Comparison of ENCODE assay signal across 18 cellular contexts in the genomic region with DNA sequence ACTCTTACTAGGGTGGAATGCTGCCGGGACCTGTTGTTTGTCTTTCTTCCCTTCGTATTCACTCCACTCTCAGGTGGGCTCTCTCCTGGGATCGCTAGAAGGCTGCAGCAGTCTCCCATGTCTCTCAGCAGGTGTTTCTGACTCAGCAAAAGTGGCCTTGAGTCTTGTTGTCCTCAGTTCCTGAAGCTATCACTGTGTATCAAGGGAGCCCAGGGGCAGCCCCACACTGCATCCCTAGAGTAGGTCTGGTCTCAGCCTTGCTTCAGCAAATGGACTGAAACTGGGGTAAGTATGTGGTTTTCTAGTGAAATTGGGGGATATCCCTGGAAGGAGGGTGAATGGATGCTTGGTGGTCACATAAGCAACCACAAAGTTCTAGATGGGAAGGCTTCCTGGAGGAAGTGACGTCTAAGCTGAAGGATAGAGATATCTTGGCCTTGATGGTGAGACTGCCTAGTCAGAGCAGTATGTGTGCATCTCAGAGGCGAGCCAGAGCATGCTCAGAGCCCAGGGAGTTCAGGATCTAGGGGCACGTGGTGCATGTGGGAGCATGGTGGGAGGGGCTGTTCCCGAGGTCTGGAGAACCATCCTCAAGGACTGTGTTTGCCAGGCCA. TPM values are rescaled to one million over a fixed set of nuclear protein-coding genes. Genes with fewer than 3 reads are reported as not detected.
DNase-seq lines count a peak whose midpoint lies in the region; ATAC-seq and TF ChIP-seq lines count a peak whose summit lies in the region.
"Had no signal": no experiment of that assay in that cellular context is flagged by ENCODE, and none has a peak within 500 bp of the region (broad histone marks: within the 10 kb centered on the region; RNA-seq: fewer than 3 reads in every experiment).

No MANE protein-coding gene starts in this region.

- H3K9me3 Mint-ChIP-seq in activated CD4-positive, alpha-beta T cell treated with anti-CD3 and anti-CD28 coated beads, Interleukin-2, amount 10 ng/mL, durations not matched to agents 7 days and 5 days = no peaks in the 10 kb centered on the region
- no peaks in the 10 kb centered on the region for H3K9me3 Mint-ChIP-seq in activated T-helper 2 cell treated with anti-CD3 and anti-CD28 coated beads, Interferon-gamma antibody, Interleukin-2, Interleukin-4, amounts not matched to agents 10 μg/mL and 5 μg/mL and 100 μg/mL, durations not matched to agents 14 hours and 24 hours and 36 hours
- H3K9me3 Mint-ChIP-seq: endodermal cell, memory B cell had no signal

- 66 to 83% (median 74%) methylated on average over 7 of the region's 7 CpGs for WGBS in spleen, 5 donors

- H3K27ac Mint-ChIP-seq in activated CD4-positive, alpha-beta T cell treated with anti-CD3 and anti-CD28 coated beads, Interleukin-2, amount 10 ng/mL, durations not matched to agents 7 days and 5 days = peak overlapping the region; percentile 10
- H3K27ac Mint-ChIP-seq in activated T-helper 2 cell treated with anti-CD3 and anti-CD28 coated beads, Interferon-gamma antibody, Interleukin-2, Interleukin-4, amounts not matched to agents 10 μg/mL and 5 μg/mL and 100 μg/mL, durations not matched to agents 14 hours and 24 hours and 36 hours = peak overlapping the region; percentile 78
- H3K27ac Mint-ChIP-seq: endodermal cell, memory B cell had no signal

- no peak overlapping the region for H3K27ac ChIP-seq in spleen
- H3K27ac ChIP-seq in colonic mucosa = no peak overlapping the region
- H3K27ac ChIP-seq: thyroid gland had no signal

- TF ChIP-seq CTCF in spleen (IDR thresholded peaks at IDR 0.05 in 8 of 11, conservative IDR thresholded peaks at IDR 0.05 in 3 of 11) (no peak), colonic mucosa (IDR thresholded peaks at IDR 0.05) (no peak)

- H3K27me3 ChIP-seq in spleen (replicated peaks in 1 of 7) (no peaks in the 10 kb centered on the region), colonic mucosa (no peaks in the 10 kb centered on the region)
- H3K27me3 ChIP-seq: thyroid gland had no signal

- no peak overlapping the region for H3K9ac ChIP-seq in colonic mucosa (ENCODE audit: low read depth in 2 of 2, low read length in 2 of 2)

- CTCF ChIA-PET in activated CD4-positive, alpha-beta T cell treated with anti-CD3 and anti-CD28 coated beads, Interleukin-2, amount 10 ng/mL, durations not matched to agents 7 days and 5 days (lab: Charles Lee) = interaction anchor here (0.7 to 1.1 kb wide), 3 partner anchors 20 to 224 kb away, joined by 3 read pairs; no protein-coding TSS in a partner anchor

- H3K4me3 ChIP-seq in spleen = no peak overlapping the region
- no peak overlapping the region for H3K4me3 ChIP-seq in colonic mucosa
- H3K4me3 ChIP-seq: thyroid gland had no signal

- intact Hi-C loops in activated T-helper 2 cell treated with anti-CD3 and anti-CD28 coated beads, Interferon-gamma antibody, Interleukin-2, Interleukin-4, amounts not matched to agents 10 μg/mL and 5 μg/mL and 100 μg/mL, durations not matched to agents 14 hours and 24 hours and 36 hours (cut with micrococcal nuclease) = loop anchor here (1.0 to 5.0 kb wide), 4 partner anchors 20 to 120 kb away; no protein-coding TSS in a partner anchor
- intact Hi-C loops in spleen (cut with DNase I; ENCODE audit: low total_unique reads) = no loop called here
- intact Hi-C loops in colonic mucosa (cut with DNase I) = no loop called here

- H3K9me3 ChIP-seq in spleen = no peaks in the 10 kb centered on the region
- H3K9me3 ChIP-seq in colonic mucosa = no peaks in the 10 kb centered on the region
- H3K9me3 ChIP-seq: thyroid gland had no signal

- no peaks in the 10 kb centered on the region for H3K36me3 Mint-ChIP-seq in activated CD4-positive, alpha-beta T cell treated with anti-CD3 and anti-CD28 coated beads, Interleukin-2, amount 10 ng/mL, durations not matched to agents 7 days and 5 days (ENCODE audit: low read depth)
- H3K36me3 Mint-ChIP-seq in activated T-helper 2 cell treated with anti-CD3 and anti-CD28 coated beads, Interferon-gamma antibody, Interleukin-2, Interleukin-4, amounts not matched to agents 10 μg/mL and 5 μg/mL and 100 μg/mL, durations not matched to agents 14 hours and 24 hours and 36 hours (ENCODE audit: low read depth) = no peaks in the 10 kb centered on the region

- ATAC-seq in GM21786 (IDR thresholded peaks at IDR 0.05; ENCODE audit: unreplicated experiment) = peak; percentile 49
- ATAC-seq in left lobe of liver = no peak

- TF ChIP-seq POLR2A in spleen (IDR thresholded peaks at IDR 0.05) = no peak

- H3K4me1 ChIP-seq in spleen (peaks cover 0 to 8% (median 0%) of the 10 kb centered on the region in 6 donors), colonic mucosa (peaks cover 2% of the 10 kb centered on the region)

- H3K36me3 ChIP-seq in spleen (no peaks in the 10 kb centered on the region), colonic mucosa (no peaks in the 10 kb centered on the region)
- H3K36me3 ChIP-seq: thyroid gland had no signal

- DNase-seq in activated CD4-positive, alpha-beta T cell treated with anti-CD3 and anti-CD28 coated beads, Interleukin-2, amount 10 ng/mL, durations not matched to agents 7 days and 5 days = no peak
- DNase-seq in activated CD4-positive, alpha-beta T cell treated with anti-CD3 and anti-CD28 coated beads, Interleukin-2, amount 50 U/mL, for 4 hours = no peak
- DNase-seq in activated T-helper 2 cell treated with anti-CD3 and anti-CD28 coated beads, Interferon-gamma antibody, Interleukin-2, Interleukin-4, amounts not matched to agents 10 μg/mL and 5 μg/mL and 100 μg/mL, durations not matched to agents 14 hours and 24 hours and 36 hours (ENCODE audit: low spot score) = no peak
- DNase-seq in spleen (peak; percentile 35), colonic mucosa (no peak), HPDE6-E6E7 (ENCODE audit: extremely low spot score) (no peak), left lobe of liver (ENCODE audit: low spot score) (no peak)
- DNase-seq: activated effector memory CD4-positive, alpha-beta T cell treated with Interleukin-2 at 50 U/mL for 16 hours; C1 segment of cervical spinal cord; DMS153; endodermal cell; islet precursor cell; NCI-H1436 treated with DMSO at 0.1 percent for 48 hours; NCI-H2171 treated with DMSO at 0.1 percent for 48 hours; thyroid gland had no signal

- POLR2A ChIA-PET in activated CD4-positive, alpha-beta T cell treated with anti-CD3 and anti-CD28 coated beads, Interleukin-2, amount 10 ng/mL, durations not matched to agents 7 days and 5 days (lab: Charles Lee) = no interaction called here

- H3K4me1 Mint-ChIP-seq in activated CD4-positive, alpha-beta T cell treated with anti-CD3 and anti-CD28 coated beads, Interleukin-2, amount 10 ng/mL, durations not matched to agents 7 days and 5 days = peaks cover 28% of the 10 kb centered on the region
- H3K4me1 Mint-ChIP-seq in activated T-helper 2 cell treated with anti-CD3 and anti-CD28 coated beads, Interferon-gamma antibody, Interleukin-2, Interleukin-4, amounts not matched to agents 10 μg/mL and 5 μg/mL and 100 μg/mL, durations not matched to agents 14 hours and 24 hours and 36 hours (ENCODE audit: low read depth) = peaks cover 53% of the 10 kb centered on the region
- H3K4me1 Mint-ChIP-seq: memory B cell had no signal

- no peak overlapping the region for H3K4me3 Mint-ChIP-seq in activated CD4-positive, alpha-beta T cell treated with anti-CD3 and anti-CD28 coated beads, Interleukin-2, amount 10 ng/mL, durations not matched to agents 7 days and 5 days
- peak overlapping the region; percentile 38 for H3K4me3 Mint-ChIP-seq in activated T-helper 2 cell treated with anti-CD3 and anti-CD28 coated beads, Interferon-gamma antibody, Interleukin-2, Interleukin-4, amounts not matched to agents 10 μg/mL and 5 μg/mL and 100 μg/mL, durations not matched to agents 14 hours and 24 hours and 36 hours (ENCODE audit: low read depth)
- H3K4me3 Mint-ChIP-seq: endodermal cell, memory B cell had no signal

- H3K27me3 Mint-ChIP-seq in activated CD4-positive, alpha-beta T cell treated with anti-CD3 and anti-CD28 coated beads, Interleukin-2, amount 10 ng/mL, durations not matched to agents 7 days and 5 days = peaks cover 2% of the 10 kb centered on the region
- peaks cover 2% of the 10 kb centered on the region for H3K27me3 Mint-ChIP-seq in activated T-helper 2 cell treated with anti-CD3 and anti-CD28 coated beads, Interferon-gamma antibody, Interleukin-2, Interleukin-4, amounts not matched to agents 10 μg/mL and 5 μg/mL and 100 μg/mL, durations not matched to agents 14 hours and 24 hours and 36 hours (ENCODE audit: low read depth)

RNA-seq across cellular contexts. Expression of a gene that starts 38.4 kb away (rescaled TPM):
- total RNA-seq in activated CD4-positive, alpha-beta T cell treated with anti-CD3 and anti-CD28 coated beads, Interleukin-2, amount 10 ng/mL, durations not matched to agents 7 days and 5 days = under 1 TPM; 0.54 to 0.55 TPM
- 1.7 and 1.9 TPM in 2 replicates for total RNA-seq in activated T-helper 2 cell treated with anti-CD3 and anti-CD28 coated beads, Interferon-gamma antibody, Interleukin-2, Interleukin-4, amounts not matched to agents 10 μg/mL and 5 μg/mL and 100 μg/mL, durations not matched to agents 14 hours and 24 hours and 36 hours
- total RNA-seq in spleen = 1 to 10 TPM in 3 of 7 donors, under 1 TPM in 3, not detected in 1; 0.76 to 1.7 (median 1.0) TPM
- under 1 TPM; 0.26 to 0.99 (median 0.54) TPM for polyA plus RNA-seq in spleen
- 1 to 10 TPM; 2.3 to 8.2 TPM for total RNA-seq in colonic mucosa
- total RNA-seq in left lobe of liver = 1.1 TPM

RNA-seq across cellular contexts. Expression of a gene that starts 41.5 kb away (rescaled TPM):
- total RNA-seq in activated CD4-positive, alpha-beta T cell treated with anti-CD3 and anti-CD28 coated beads, Interleukin-2, amount 10 ng/mL, durations not matched to agents 7 days and 5 days = 10 to 100 TPM; 21.7 to 22.2 TPM
- 7.4 and 8.1 TPM in 2 replicates for total RNA-seq in activated T-helper 2 cell treated with anti-CD3 and anti-CD28 coated beads, Interferon-gamma antibody, Interleukin-2, Interleukin-4, amounts not matched to agents 10 μg/mL and 5 μg/mL and 100 μg/mL, durations not matched to agents 14 hours and 24 hours and 36 hours
- 1 to 10 TPM; 1.0 to 3.6 (median 3.0) TPM for total RNA-seq in spleen
- under 1 TPM; 0.15 to 0.80 (median 0.18) TPM for polyA plus RNA-seq in spleen
- total RNA-seq in colonic mucosa = 100 to 1,000 TPM in 1 of 2 donors, 10 to 100 TPM in 1; 84.5 to 107 TPM
- total RNA-seq in left lobe of liver = 0.53 TPM
- polyA plus RNA-seq: neural cell had no signal
